ENCODE assay signal across 17 cellular contexts in genomic region chr21:25879203-25879602, GRCh38.
DNase-seq lines count a peak whose midpoint lies in the region; ATAC-seq, FAIRE-seq and TF ChIP-seq lines count a peak whose summit lies in the region.
"Had no signal": no experiment of that assay in that cellular context is flagged by ENCODE, and none has a peak within 500 bp of the region (broad histone marks: within the 10 kb centered on the region; RNA-seq: fewer than 3 reads in every experiment).

No MANE protein-coding gene starts in this region.

- no peaks in the 10 kb centered on the region for H3K27me3 ChIP-seq in HepG2 (ENCODE audit: control insufficient read depth in 1 of 2, insufficient read depth in 2 of 2, low read length in 2 of 2)
- H3K27me3 ChIP-seq in transverse colon = no peaks in the 10 kb centered on the region
- H3K27me3 ChIP-seq: BLaER1 treated with 17β-estradiol and CSF1 and Interleukin-3, amounts not matched to agents 10 nM and 100 nM had no signal

- H3K9me3 ChIP-seq in HepG2 (ENCODE audit: low read length) (no peaks in the 10 kb centered on the region), transverse colon (no peaks in the 10 kb centered on the region)
- H3K9me3 ChIP-seq: BLaER1 treated with 17β-estradiol and CSF1 and Interleukin-3, amounts not matched to agents 10 nM and 100 nM had no signal

- no peaks in the 10 kb centered on the region for H3K79me2 ChIP-seq in HepG2 (ENCODE audit: insufficient read depth, low read length)

- no peak overlapping the region for H3K4me3 ChIP-seq in HepG2 (replicated peaks in 1 of 3; ENCODE audit: insufficient read depth in 1 of 3, low read depth in 2 of 3, low read length in 3 of 3)
- H3K4me3 ChIP-seq in transverse colon = no peak overlapping the region
- H3K4me3 ChIP-seq: BLaER1 treated with 17β-estradiol and CSF1 and Interleukin-3, amounts not matched to agents 10 nM and 100 nM had no signal

- in situ Hi-C loops in HepG2 (cut with HindIII; ENCODE audit: extremely low pct_ligation_motif_present, low pct_unique_long_range_greater_than_20kb) = no loop called here
- in situ Hi-C loops in transverse colon (cut with MboI; ENCODE audit: low pct_ligation_motif_present in 1 of 4, low pct_unique_long_range_greater_than_20kb in 1 of 4, low sequenced_read_pairs in 3 of 4) = loop anchor here in 3 of 4 donors (25.0 kb wide), 2 partner anchors 283 to 833 kb away; partner anchors contain the start of gene APP (in 1 of the 3)

- POLR2A ChIA-PET in HepG2 (lab: Yijun Ruan, JAX) = no interaction called here

- H3K4me1 ChIP-seq in HepG2 (ENCODE audit: insufficient read depth, low read length) (peaks cover 16% of the 10 kb centered on the region), transverse colon (peaks cover 0 to 5% (median 0%) of the 10 kb centered on the region in 4 donors)

- H3K27ac Mint-ChIP-seq in glutamatergic neuron (ENCODE audit: unreplicated experiment) (peak overlapping the region; percentile 38), progenitor cell of endocrine pancreas (peak overlapping the region; percentile 73)
- H3K27ac Mint-ChIP-seq: B cell; CD8-positive, alpha-beta T cell had no signal

- no TSS peak for BruUV-seq in HepG2 (replicated peaks; lab: Mats Ljungman, UMichigan)

- TF ChIP-seq EP300 in HepG2 (IDR thresholded peaks at IDR 0.05; ENCODE audit: low read depth in 2 of 2, low read length in 2 of 2) (peak in 1 of 2 experiments; percentile 59; a peak in 1 of 4 replicates), HepG2 (CRISPR knock-in tag; IDR thresholded peaks at IDR 0.05; ENCODE audit: borderline replicate concordance) (no peak), transverse colon (IDR thresholded peaks at IDR 0.05; ENCODE audit: low read depth) (no peak)

- H3K27ac ChIP-seq in HepG2 (ENCODE audit: extremely low read length, insufficient read depth, low read length) (peak overlapping the region; percentile 56), transverse colon (no peak overlapping the region)
- H3K27ac ChIP-seq: BLaER1 treated with 17β-estradiol and CSF1 and Interleukin-3, amounts not matched to agents 10 nM and 100 nM had no signal

- H2AFZ ChIP-seq in HepG2 (ENCODE audit: low read length) = no peak overlapping the region

- peaks cover 0 to 7% of the 10 kb centered on the region in 2 experiments; a peak in 1 of 5 replicates for H3K36me3 ChIP-seq in HepG2 (replicated peaks in 1 of 2; ENCODE audit: control insufficient read depth in 1 of 2, insufficient read depth in 2 of 2, low read length in 2 of 2)
- peaks cover 0 to 5% (median 2%) of the 10 kb centered on the region in 4 donors for H3K36me3 ChIP-seq in transverse colon

- H3K4me3 Mint-ChIP-seq in glutamatergic neuron (ENCODE audit: unreplicated experiment) (no peak overlapping the region), progenitor cell of endocrine pancreas (ENCODE audit: low read depth) (no peak overlapping the region)
- H3K4me3 Mint-ChIP-seq: B cell; CD8-positive, alpha-beta T cell; H9 had no signal

- TF ChIP-seq RAD21 in HepG2 (CRISPR knock-in tag; IDR thresholded peaks at IDR 0.05) = no peak

- DNase-seq in NCI-H82 (lab: John Stamatoyannopoulos, UW) = peak; percentile 62
- no peak for DNase-seq in glutamatergic neuron
- DNase-seq in HepG2 (ENCODE audit: low spot score) = peak; percentile 67
- DNase-seq in progenitor cell of endocrine pancreas (ENCODE audit: low spot score, unreplicated experiment) = no peak
- no peak for DNase-seq in transverse colon
- no peak for DNase-seq in NCI-H2227 (lab: John Stamatoyannopoulos, UW; ENCODE audit: unreplicated experiment)
- no peak for DNase-seq in NK-92 treated with Interleukin-12 subunit alpha and Interleukin-12 subunit beta, amount 100 ng/mL, for 24 hours (lab: John Stamatoyannopoulos, UW)
- DNase-seq in GM12892 (ENCODE audit: insufficient read length) = no peak
- DNase-seq: 8988T; Calu3; CD8-positive, alpha-beta T cell; DMS79 treated with DMSO at 0.1 percent for 48 hours; GF-D8; GOT3; H9 had no signal

- FAIRE-seq in HepG2 (lab: Jason Lieb, UNC) (peak; percentile 67), GM12892 (lab: Jason Lieb, UNC) (no peak)

- WGBS in HepG2 (ENCODE audit: low lambda C conversion rate) = 4% methylated on average over 3 of the region's 3 CpGs
- WGBS in transverse colon (ENCODE audit: low coverage in 1 of 2), 2 donors = 70 to 81% methylated on average over 2 to 3 of the region's 3 CpGs

- peaks cover 12% of the 10 kb centered on the region for H3K36me3 Mint-ChIP-seq in glutamatergic neuron (ENCODE audit: unreplicated experiment)
- peaks cover 46% of the 10 kb centered on the region for H3K36me3 Mint-ChIP-seq in progenitor cell of endocrine pancreas (ENCODE audit: insufficient read depth)

- CTCF ChIA-PET in HepG2 (lab: Yijun Ruan, JAX; ENCODE audit: low intra/inter-chr PET ratio, low total read pairs) = no interaction called here

- H3K4me2 ChIP-seq in HepG2 (ENCODE audit: low read depth, low read length) = no peak overlapping the region
- H3K4me2 ChIP-seq: BLaER1 treated with 17β-estradiol and CSF1 and Interleukin-3, amounts not matched to agents 10 nM and 100 nM had no signal

- H3K9ac ChIP-seq in HepG2 (ENCODE audit: insufficient read depth, low read depth, low read length) = no peak overlapping the region
- H3K9ac ChIP-seq: BLaER1 treated with 17β-estradiol and CSF1 and Interleukin-3, amounts not matched to agents 10 nM and 100 nM had no signal

- no peaks in the 10 kb centered on the region for H3K4me1 Mint-ChIP-seq in glutamatergic neuron (ENCODE audit: low read depth, unreplicated experiment)
- peaks cover 7% of the 10 kb centered on the region for H3K4me1 Mint-ChIP-seq in progenitor cell of endocrine pancreas (ENCODE audit: low read depth)
- H3K4me1 Mint-ChIP-seq: B cell, H9 had no signal

- ATAC-seq in HepG2 = peak; percentile 81
- ATAC-seq: CD8-positive, alpha-beta T cell had no signal

- H3K9me3 Mint-ChIP-seq in glutamatergic neuron (ENCODE audit: unreplicated experiment) (peaks cover 8% of the 10 kb centered on the region), progenitor cell of endocrine pancreas (ENCODE audit: low read depth) (peaks cover 6% of the 10 kb centered on the region)
- H3K9me3 Mint-ChIP-seq: CD8-positive, alpha-beta T cell had no signal

- intact Hi-C loops in HepG2 (cut with micrococcal nuclease; ENCODE audit: unreplicated experiment) = no loop called here
- intact Hi-C loops in transverse colon (cut with DNase I; ENCODE audit: low total_unique reads) = loop anchor here (1.0 kb wide), 1 partner anchor 298 kb away; no protein-coding TSS in a partner anchor

- TF ChIP-seq CTCF in glutamatergic neuron (IDR thresholded peaks at IDR 0.05; ENCODE audit: partially characterized antibody, unreplicated experiment) (no peak), HepG2 (CRISPR knock-in tag; IDR thresholded peaks at IDR 0.05) (no peak), progenitor cell of endocrine pancreas (IDR thresholded peaks at IDR 0.05; ENCODE audit: unreplicated experiment) (no peak), transverse colon (IDR thresholded peaks at IDR 0.05) (no peak)

- H4K20me1 ChIP-seq in HepG2 (ENCODE audit: insufficient read depth, low read length) = no peaks in the 10 kb centered on the region
- H4K20me1 ChIP-seq: BLaER1 treated with 17β-estradiol and CSF1 and Interleukin-3, amounts not matched to agents 10 nM and 100 nM had no signal

- peaks cover 3% of the 10 kb centered on the region for H3K27me3 Mint-ChIP-seq in glutamatergic neuron (ENCODE audit: unreplicated experiment)
- no peaks in the 10 kb centered on the region for H3K27me3 Mint-ChIP-seq in progenitor cell of endocrine pancreas
- H3K27me3 Mint-ChIP-seq: B cell had no signal

- TF ChIP-seq POLR2A in HepG2 (IDR thresholded peaks at IDR 0.05; ENCODE audit: insufficient read depth in 1 of 2, low read depth in 2 of 2, low read length in 2 of 2) = no peak
- no peak for TF ChIP-seq POLR2A in transverse colon (IDR thresholded peaks at IDR 0.05)
- TF ChIP-seq POLR2A in GM12892 (IDR thresholded peaks at IDR 0.05; ENCODE audit: low read depth, low read length) = no peak

TF ChIP-seq in HepG2, 621 proteins besides CTCF, POLR2A, EP300 and RAD21 (continues in another document):
- TF ChIP-seq DPF2 (CRISPR knock-in tag; IDR thresholded peaks at IDR 0.05; ENCODE audit: borderline replicate concordance, low read depth) (peak; percentile 32; the same call in 1 of the 2 replicates), TIGD3 (CRISPR knock-in tag; IDR thresholded peaks at IDR 0.05; ENCODE audit: borderline replicate concordance) (no peak), GPBP1L1 (CRISPR knock-in tag; IDR thresholded peaks at IDR 0.05) (no peak), ZNF878 (CRISPR knock-in tag; IDR thresholded peaks at IDR 0.05) (no peak)

Comparison
In these comparisons a context has a peak if more than half of its experiments do, and no peak if none do; other contexts are left out.
1. DNase-seq: peak in NCI-H82 (single experiment) and HepG2 (single experiment); none in glutamatergic neuron (single experiment), progenitor cell of endocrine pancreas (single experiment), transverse colon (single experiment), NCI-H2227 (single experiment), NK-92 treated with Interleukin-12 subunit alpha and Interleukin-12 subunit beta, amount 100 ng/mL, for 24 hours (single experiment) and GM12892 (single experiment).